ENCODE assay signal across 7 cellular contexts in the genomic region with DNA sequence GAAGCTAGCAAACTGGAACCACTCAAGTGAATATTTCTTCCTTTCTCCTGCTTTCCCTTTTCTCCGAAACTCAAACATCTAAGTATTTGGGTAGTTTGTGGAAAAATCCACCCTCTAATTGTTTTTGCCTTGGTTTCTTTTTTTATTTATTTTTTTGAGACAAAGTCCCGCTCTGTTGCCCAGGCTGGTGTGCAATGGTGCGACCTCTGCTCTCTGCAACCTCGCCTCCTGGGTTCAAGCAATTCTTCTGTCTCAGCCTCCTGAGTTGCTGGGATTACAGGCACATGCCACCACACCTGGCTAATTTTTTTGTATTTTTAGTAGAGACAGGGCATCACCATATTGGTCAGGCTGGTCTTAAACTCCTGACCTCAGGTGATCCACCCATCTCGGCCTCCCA.
DNase-seq lines count a peak whose midpoint lies in the region; ATAC-seq and TF ChIP-seq lines count a peak whose summit lies in the region.
"Not testable (repeated sequence)": the region's sequence is repeated elsewhere in the genome, so short reads cannot be mapped to it uniquely, and the experiment has no call there.

No MANE protein-coding gene starts in this region.

- not testable (repeated sequence) for TF ChIP-seq POLR2A in spleen (IDR thresholded peaks at IDR 0.05)

- H3K4me3 Mint-ChIP-seq in IgD-negative memory B cell = peak overlapping the region; percentile 54 to 88 (median 74)

- not testable (repeated sequence) for H3K79me2 ChIP-seq in PC-9 (ENCODE audit: low read depth)

- not testable (repeated sequence) for H3K9me3 ChIP-seq in BLaER1; PC-9 (ENCODE audit: insufficient read depth, low read depth); spleen

- H3K9me3 Mint-ChIP-seq in IgD-negative memory B cell = not testable (repeated sequence)

- not testable (repeated sequence) for H3K36me3 Mint-ChIP-seq in IgD-negative memory B cell

- not testable (repeated sequence) for TF ChIP-seq CTCF in PC-9 (conservative IDR thresholded peaks at IDR 0.05); spleen (IDR thresholded peaks at IDR 0.05 in 8 of 11, conservative IDR thresholded peaks at IDR 0.05 in 3 of 11)

- WGBS in spleen, 5 donors = 60 to 84% (median 70%) methylated on average over 5 of the region's 5 CpGs

- not testable (repeated sequence) for H2AFZ ChIP-seq in PC-9

- H3K4me2 ChIP-seq in BLaER1 = peak overlapping the region; percentile 6
- H3K4me2 ChIP-seq in PC-9 = peak overlapping the region; percentile 57

- peaks cover 48 to 71% (median 50%) of the 10 kb centered on the region in 3 donors for H3K4me1 Mint-ChIP-seq in IgD-negative memory B cell

- peaks cover 14% of the 10 kb centered on the region for H3K4me1 ChIP-seq in BLaER1
- H3K4me1 ChIP-seq in PC-9 (replicated peaks; ENCODE audit: insufficient read depth) = peaks cover 12% of the 10 kb centered on the region; the same call in 1 of the 2 replicates
- H3K4me1 ChIP-seq in spleen = peaks cover 0 to 36% (median 3%) of the 10 kb centered on the region in 6 donors

- peak overlapping the region; percentile 33 to 87 (median 59) for H3K27ac Mint-ChIP-seq in IgD-negative memory B cell

- H3K9ac ChIP-seq in BLaER1 = not testable (repeated sequence)

- H3F3A ChIP-seq in PC-9 (ENCODE audit: insufficient read depth, low read depth) = not testable (repeated sequence)

- POLR2A ChIA-PET in PC-9 (lab: Charles Lee; ENCODE audit: unreplicated experiment) = not testable (repeated sequence)

- not testable (repeated sequence) for H3K27ac ChIP-seq in BLaER1, PC-9
- peak overlapping the region; percentile 42 for H3K27ac ChIP-seq in epithelial cell of prostate
- H3K27ac ChIP-seq in spleen = peak overlapping the region in 6 of 8 donors; percentile 12 to 68 (median 44)

- not testable (repeated sequence) for DNase-seq in PC-9; epithelial cell of prostate (ENCODE audit: low read depth, low spot score); spleen

- intact Hi-C loops in PC-9 (cut with micrococcal nuclease; ENCODE audit: unreplicated experiment); spleen (cut with DNase I; ENCODE audit: low total_unique reads): not testable (repeated sequence)

- peak; percentile 8 for ATAC-seq in GM18861 (IDR thresholded peaks at IDR 0.05; ENCODE audit: unreplicated experiment)
- peak; percentile 15 for ATAC-seq in HG02623 (IDR thresholded peaks at IDR 0.05; ENCODE audit: unreplicated experiment)

- BruUV-seq in PC-9 (replicated peaks; lab: Mats Ljungman, UMichigan) = not testable (repeated sequence)

- not testable (repeated sequence) for H3K9me2 ChIP-seq in PC-9 (ENCODE audit: insufficient read depth)

- H3K4me3 ChIP-seq in BLaER1, PC-9: not testable (repeated sequence)
- H3K4me3 ChIP-seq in spleen = peak overlapping the region in 1 of 8 donors; percentile 2

- H4K20me1 ChIP-seq in BLaER1; PC-9 (ENCODE audit: insufficient read depth): not testable (repeated sequence)

- CTCF ChIA-PET in PC-9 (lab: Charles Lee) = not testable (repeated sequence)

- H3K27me3 ChIP-seq in BLaER1; PC-9 (ENCODE audit: insufficient read depth, low read depth); spleen (replicated peaks in 1 of 7): not testable (repeated sequence)

- not testable (repeated sequence) for H3K27me3 Mint-ChIP-seq in IgD-negative memory B cell

- H3K36me3 ChIP-seq in BLaER1; PC-9 (ENCODE audit: low read depth); spleen: not testable (repeated sequence)
